ENCODE assay signal across 1 cellular context in genomic region chr4:123159479-123159878, GRCh38.
TF ChIP-seq lines count a peak whose summit lies in the region.

No MANE protein-coding gene starts in this region.

TF ChIP-seq in GM23338, 12 proteins besides CTCF, POLR2A, EP300 and RAD21 (continued from another document):
- TF ChIP-seq ZNF462 (CRISPR knock-in tag; IDR thresholded peaks at IDR 0.05) = no peak
- TF ChIP-seq JUNB (IDR thresholded peaks at IDR 0.05; ENCODE audit: unreplicated experiment) = no peak
- TF ChIP-seq EZH2 (IDR thresholded peaks at IDR 0.05; ENCODE audit: low read depth, unreplicated experiment) = no peak
- no peak for TF ChIP-seq ZNF114 (CRISPR knock-in tag; IDR thresholded peaks at IDR 0.05)
- TF ChIP-seq NANOG (IDR thresholded peaks at IDR 0.05; ENCODE audit: borderline replicate concordance) = no peak
- no peak for TF ChIP-seq POLR2AphosphoS5 (IDR thresholded peaks at IDR 0.05; ENCODE audit: low read depth)
- TF ChIP-seq STAT1 (IDR thresholded peaks at IDR 0.05; ENCODE audit: unreplicated experiment) = no peak
- TF ChIP-seq ETS1 (IDR thresholded peaks at IDR 0.05) = no peak
TF ChIP-seq in GM23338: peak in this region for 0.
